In the genomic region with DNA sequence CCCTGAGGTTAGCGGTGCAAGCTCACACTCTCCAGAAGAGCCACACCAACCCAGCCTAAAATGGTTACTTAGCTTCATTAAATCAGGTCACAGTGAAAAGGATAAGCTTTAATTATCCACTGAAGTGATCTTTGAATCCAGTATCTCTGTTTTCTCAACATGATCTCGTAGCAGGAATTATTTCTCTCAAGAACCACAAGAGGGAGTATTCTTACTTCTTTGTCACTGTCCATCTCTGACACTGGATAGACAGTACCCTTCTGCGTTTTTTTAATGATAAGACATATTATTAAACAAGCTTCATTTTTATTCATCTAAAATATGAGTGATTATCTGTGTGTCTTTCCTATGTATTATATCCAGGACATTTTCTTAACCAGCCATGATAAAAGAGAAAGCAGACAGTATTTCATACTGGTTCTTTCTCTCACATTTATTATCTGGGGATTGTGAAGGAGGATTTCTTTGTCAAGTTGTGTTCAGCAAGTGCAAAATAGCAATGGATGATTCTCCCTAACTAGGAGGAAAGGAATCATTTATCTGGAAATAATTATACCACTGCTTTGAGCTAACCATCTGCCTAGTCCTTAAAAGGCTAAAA, we compare ENCODE assay signal across 8 cellular contexts.
A peak's percentile ranks its signal among the peaks of the same experiment; 100 is the strongest.
DNase-seq lines count a peak whose midpoint lies in the region; ATAC-seq and TF ChIP-seq lines count a peak whose summit lies in the region.

No MANE protein-coding gene starts in this region.

- intact Hi-C loops in testis (cut with DNase I; ENCODE audit: low total_unique reads): no loop called here

- no peak for TF ChIP-seq POLR2A in testis (IDR thresholded peaks at IDR 0.05)

- H3K4me3 ChIP-seq in astrocyte of the spinal cord (ENCODE audit: low read depth, low read length) (no peak overlapping the region), testis (no peak overlapping the region)

- DNase-seq in NCI-H2171 (lab: John Stamatoyannopoulos, UW) (peak; percentile 60), astrocyte of the spinal cord (ENCODE audit: low read depth, low spot score) (peak; percentile 60), inferior parietal cortex (ENCODE audit: extremely low spot score) (peak; percentile 77), testis (no peak)
- DNase-seq in stimulated activated CD4-positive, alpha-beta T cell treated with anti-CD3 and anti-CD28 coated beads, Interleukin-2, amount 100 ng/mL, for 48 hours: no peak

- TF ChIP-seq CTCF in 22Rv1 (IDR thresholded peaks at IDR 0.05): peak; percentile 80
- TF ChIP-seq CTCF in GM12872 (IDR thresholded peaks at IDR 0.05; ENCODE audit: insufficient read depth, low read depth, low read length): peak; percentile 57; the same call in 2 of the 3 replicates
- peak; percentile 59 for TF ChIP-seq CTCF in astrocyte of the spinal cord (IDR thresholded peaks at IDR 0.05; ENCODE audit: low read depth, low read length)
- TF ChIP-seq CTCF in testis (IDR thresholded peaks at IDR 0.05): peak; percentile 43 to 65 (median 64)

- H3K36me3 ChIP-seq in testis (ENCODE audit: low read depth, missing control alignments): no peaks in the 10 kb centered on the region

- ATAC-seq in HG03066 (IDR thresholded peaks at IDR 0.05; ENCODE audit: low read depth, unreplicated experiment): peak; percentile 74

- 35 to 38% methylated on average over 3 of the region's 3 CpGs for WGBS in testis, 2 donors

- no peaks in the 10 kb centered on the region for H3K9me3 ChIP-seq in testis

- no peaks in the 10 kb centered on the region for H3K27me3 ChIP-seq in testis

- in situ Hi-C loops in astrocyte of the spinal cord (cut with HindIII; ENCODE audit: low sequenced_read_pairs): no loop called here

- no peaks in the 10 kb centered on the region for H3K4me1 ChIP-seq in testis

- no peak overlapping the region for H3K27ac ChIP-seq in 22Rv1
- no peak overlapping the region for H3K27ac ChIP-seq in testis

Comparison
In these comparisons a context has a peak if more than half of its experiments do, and no peak if none do; other contexts are left out.
1. DNase-seq: peak in NCI-H2171 (single experiment), astrocyte of the spinal cord (single experiment) and inferior parietal cortex (single experiment); none in testis (single experiment) and stimulated activated CD4-positive, alpha-beta T cell treated with anti-CD3 and anti-CD28 coated beads, Interleukin-2, amount 100 ng/mL, for 48 hours (0 of 2).
2. Peak in every context shown above with its lines, with median percentiles within 50 percentile points of each other: CTCF ChIP-seq.